In genomic region chr12:92539966-92540791, GRCh38 we compare ENCODE assay signal across 8 cellular contexts.
A peak's percentile ranks its signal among the peaks of the same experiment; 100 is the strongest.
DNase-seq lines count a peak whose midpoint lies in the region; ATAC-seq and TF ChIP-seq lines count a peak whose summit lies in the region.

No MANE protein-coding gene starts in this region.

- intact Hi-C loops in A673 (cut with micrococcal nuclease; ENCODE audit: unreplicated experiment), result no loop called here
- intact Hi-C loops in tibial artery (cut with DNase I; ENCODE audit: low total_unique reads), result no loop called here

- H3K36me3 Mint-ChIP-seq in stimulated activated naive CD8-positive, alpha-beta T cell treated with anti-CD3 and anti-CD28 coated beads, Interleukin-15, Interleukin-2, amounts not matched to agents 100 ng/mL and 50 ng/mL, for 24 hours (ENCODE audit: low read depth), result peaks cover 11% of the 10 kb centered on the region

- peak; percentile 34 for ATAC-seq in GM19025 (IDR thresholded peaks at IDR 0.05; ENCODE audit: low read depth, unreplicated experiment)

- H3K4me1 ChIP-seq in A673 (ENCODE audit: insufficient read depth, low read length, poor library complexity, severe bottlenecking) (peaks cover 10% of the 10 kb centered on the region), right atrium auricular region (peaks cover 0 to 42% of the 10 kb centered on the region in 2 donors), tibial artery (peaks cover 0 to 17% (median 9%) of the 10 kb centered on the region in 4 donors)

- no TSS peak for BruUV-seq in A673 (replicated peaks; lab: Mats Ljungman, UMichigan)

- H3K9me3 Mint-ChIP-seq in stimulated activated naive CD8-positive, alpha-beta T cell treated with anti-CD3 and anti-CD28 coated beads, Interleukin-15, Interleukin-2, amounts not matched to agents 100 ng/mL and 50 ng/mL, for 24 hours, result peaks cover 7% of the 10 kb centered on the region

- H3K27me3 ChIP-seq in A673 (replicated peaks; ENCODE audit: insufficient read depth, low read depth, low read length, poor library complexity) (no peaks in the 10 kb centered on the region), right atrium auricular region (no peaks in the 10 kb centered on the region), tibial artery (no peaks in the 10 kb centered on the region)

- peak overlapping the region; percentile 99 for H3K27ac Mint-ChIP-seq in stimulated activated naive CD8-positive, alpha-beta T cell treated with anti-CD3 and anti-CD28 coated beads, Interleukin-15, Interleukin-2, amounts not matched to agents 100 ng/mL and 50 ng/mL, for 24 hours

- H3K4me3 Mint-ChIP-seq in stimulated activated naive CD8-positive, alpha-beta T cell treated with anti-CD3 and anti-CD28 coated beads, Interleukin-15, Interleukin-2, amounts not matched to agents 100 ng/mL and 50 ng/mL, for 24 hours, result peak overlapping the region; percentile 61

- H3K27ac ChIP-seq in A673 (ENCODE audit: low read depth, low read length, poor library complexity, severe bottlenecking), result no peak overlapping the region
- H3K27ac ChIP-seq in right atrium auricular region, result peak overlapping the region; percentile 54 to 60
- no peak overlapping the region for H3K27ac ChIP-seq in tibial artery

- no peak overlapping the region for H3K4me3 ChIP-seq in A673 (ENCODE audit: low read depth, low read length, poor library complexity, severe bottlenecking)
- H3K4me3 ChIP-seq in right atrium auricular region, result no peak overlapping the region
- no peak overlapping the region for H3K4me3 ChIP-seq in tibial artery

- CTCF ChIA-PET in A673 (lab: Charles Lee), result no interaction called here

- H3K9me3 ChIP-seq in A673 (ENCODE audit: low read depth, low read length, poor library complexity, severe bottlenecking) (no peaks in the 10 kb centered on the region), right atrium auricular region (no peaks in the 10 kb centered on the region), tibial artery (no peaks in the 10 kb centered on the region)

- H3K4me1 Mint-ChIP-seq in stimulated activated naive CD8-positive, alpha-beta T cell treated with anti-CD3 and anti-CD28 coated beads, Interleukin-15, Interleukin-2, amounts not matched to agents 100 ng/mL and 50 ng/mL, for 24 hours (ENCODE audit: low read depth), result peaks cover 78% of the 10 kb centered on the region

- POLR2A ChIA-PET in A673 (lab: Charles Lee; ENCODE audit: low non-redundant PET), result no interaction called here

- H3K36me3 ChIP-seq in A673 (ENCODE audit: insufficient read depth, low read length, poor library complexity, severe bottlenecking) (no peaks in the 10 kb centered on the region), right atrium auricular region (no peaks in the 10 kb centered on the region), tibial artery (no peaks in the 10 kb centered on the region)

- no peaks in the 10 kb centered on the region for H3K27me3 Mint-ChIP-seq in stimulated activated naive CD8-positive, alpha-beta T cell treated with anti-CD3 and anti-CD28 coated beads, Interleukin-15, Interleukin-2, amounts not matched to agents 100 ng/mL and 50 ng/mL, for 24 hours

- TF ChIP-seq CTCF in A673 (conservative IDR thresholded peaks at IDR 0.05; ENCODE audit: low read depth, low read length), result no peak
- TF ChIP-seq CTCF in right atrium auricular region (IDR thresholded peaks at IDR 0.05), result peak in 1 of 2 donors; percentile 25
- TF ChIP-seq CTCF in tibial artery (IDR thresholded peaks at IDR 0.05), result no peak

- peak; percentile 59 for DNase-seq in A673 (ENCODE audit: low spot score)
- peak; percentile 81 for DNase-seq in NCI-H69 (lab: John Stamatoyannopoulos, UW)
- DNase-seq in right atrium auricular region (ENCODE audit: low spot score), result no peak
- DNase-seq in tibial artery, result no peak
- DNase-seq in HK-2 (ENCODE audit: unreplicated experiment), result no peak
- no peak for DNase-seq in activated gamma-delta T cell (lab: John Stamatoyannopoulos, UW)

Comparison
In these comparisons a context has a peak if more than half of its experiments do, and no peak if none do; other contexts are left out.
1. DNase-seq: peak in A673 (single experiment) and NCI-H69 (single experiment); none in right atrium auricular region (single experiment), tibial artery (0 of 2), HK-2 (single experiment) and activated gamma-delta T cell (single experiment).
2. H3K27ac ChIP-seq: peak in right atrium auricular region (2 of 2); none in A673 (single experiment) and tibial artery (0 of 2).